In genomic region chrX:46180258-46180687, GRCh38 we compare ENCODE assay signal across 8 cellular contexts.
DNase-seq lines count a peak whose midpoint lies in the region; ATAC-seq, FAIRE-seq and TF ChIP-seq lines count a peak whose summit lies in the region.

No MANE protein-coding gene starts in this region.

- intact Hi-C loops in HepG2 (cut with micrococcal nuclease; ENCODE audit: unreplicated experiment): loop anchor here (10.0 kb wide), 1 partner anchor 145 kb away; no protein-coding TSS in a partner anchor
- intact Hi-C loops in right lobe of liver (cut with DNase I): no loop called here
- intact Hi-C loops in PC-3 (cut with micrococcal nuclease): loop anchor here (5.0 kb wide), 1 partner anchor 87 kb away; no protein-coding TSS in a partner anchor

- POLR2A ChIA-PET in HepG2 (lab: Yijun Ruan, JAX): no interaction called here
- POLR2A ChIA-PET in PC-3 (lab: Charles Lee; ENCODE audit: unreplicated experiment): interaction anchor here (0.7 kb wide), 1 partner anchor 13 kb away, joined by 6 read pairs; no protein-coding TSS in a partner anchor

- no peak for ATAC-seq in HepG2
- ATAC-seq in right lobe of liver: no peak
- peak; percentile 87 for ATAC-seq in HG03060 (IDR thresholded peaks at IDR 0.05; ENCODE audit: low read depth, unreplicated experiment)
- no peak; the same call in 1 of the 2 replicates for ATAC-seq in PC-3
- ATAC-seq in HG02852 (IDR thresholded peaks at IDR 0.05; ENCODE audit: unreplicated experiment): no peak

- H3K79me2 ChIP-seq in HepG2 (ENCODE audit: insufficient read depth, low read length) (no peaks in the 10 kb centered on the region), PC-3 (ENCODE audit: low read length) (no peaks in the 10 kb centered on the region)

- DNase-seq in HepG2 (ENCODE audit: low spot score): peak; percentile 2
- no peak for DNase-seq in right lobe of liver
- peak; percentile 52 for DNase-seq in PC-3
- DNase-seq in foreskin fibroblast: peak; percentile 42 to 70
- DNase-seq in activated CD8-positive, alpha-beta memory T cell treated with anti-CD3 and anti-CD28 coated beads, Interleukin-2, amount 50 U/mL, for 4 hours: no peak
- no peak for DNase-seq in activated T-cell treated with anti-CD3 and anti-CD28 coated beads for 4 hours

- H3K4me1 ChIP-seq in HepG2 (ENCODE audit: insufficient read depth, low read length) (peaks cover 31% of the 10 kb centered on the region), right lobe of liver (no peaks in the 10 kb centered on the region), PC-3 (ENCODE audit: insufficient read depth, low read length) (peaks cover 30% of the 10 kb centered on the region)

- H2AFZ ChIP-seq in HepG2 (ENCODE audit: low read length) (no peak overlapping the region), PC-3 (ENCODE audit: low read length) (peak overlapping the region; percentile 46)

- H3K27me3 ChIP-seq in HepG2 (ENCODE audit: control insufficient read depth in 1 of 2, insufficient read depth in 2 of 2, low read length in 2 of 2): no peaks in the 10 kb centered on the region
- no peaks in the 10 kb centered on the region for H3K27me3 ChIP-seq in right lobe of liver
- no peaks in the 10 kb centered on the region for H3K27me3 ChIP-seq in PC-3 (ENCODE audit: low read length)

- no peak overlapping the region for H3K27ac ChIP-seq in HepG2 (ENCODE audit: extremely low read length, insufficient read depth, low read length)
- H3K27ac ChIP-seq in right lobe of liver: no peak overlapping the region
- H3K27ac ChIP-seq in PC-3 (ENCODE audit: low read length): peak overlapping the region; percentile 37

- H3K9me2 ChIP-seq in PC-3 (replicated peaks; ENCODE audit: low read length): no peaks in the 10 kb centered on the region

- H3K9ac ChIP-seq in HepG2 (ENCODE audit: insufficient read depth, low read depth, low read length) (no peak overlapping the region), PC-3 (ENCODE audit: low read length) (no peak overlapping the region)

- TF ChIP-seq RAD21 in HepG2 (CRISPR knock-in tag; IDR thresholded peaks at IDR 0.05): no peak

- H3K4me2 ChIP-seq in HepG2 (ENCODE audit: low read depth, low read length): no peak overlapping the region
- no peak overlapping the region for H3K4me2 ChIP-seq in PC-3 (ENCODE audit: low read length)

- BruUV-seq in HepG2 (replicated peaks; lab: Mats Ljungman, UMichigan): no TSS peak
- no TSS peak for BruUV-seq in PC-3 (replicated peaks; lab: Mats Ljungman, UMichigan)

- peaks cover 2% of the 10 kb centered on the region for H3F3A ChIP-seq in PC-3 (ENCODE audit: low read length, unreplicated experiment)

- H3K9me3 ChIP-seq in HepG2 (ENCODE audit: low read length) (no peaks in the 10 kb centered on the region), right lobe of liver (no peaks in the 10 kb centered on the region), PC-3 (ENCODE audit: low read length) (no peaks in the 10 kb centered on the region)

- TF ChIP-seq CTCF in HepG2 (CRISPR knock-in tag; IDR thresholded peaks at IDR 0.05) (no peak), right lobe of liver (IDR thresholded peaks at IDR 0.05) (no peak), PC-3 (conservative IDR thresholded peaks at IDR 0.05; ENCODE audit: low read depth, low read length) (no peak), foreskin fibroblast (IDR thresholded peaks at IDR 0.05; ENCODE audit: low read depth, low read length) (no peak)

- WGBS in HepG2 (ENCODE audit: low lambda C conversion rate): 100% methylated on average over 1 of the region's 3 CpGs
- 50% methylated on average over 2 of the region's 3 CpGs for WGBS in right lobe of liver (ENCODE audit: insufficient coverage, low coverage, low lambda C conversion rate, missing lambda C conversion rate)

- no peaks in the 10 kb centered on the region for H4K20me1 ChIP-seq in HepG2 (ENCODE audit: insufficient read depth, low read length)
- H4K20me1 ChIP-seq in PC-3 (ENCODE audit: low read length): no peaks in the 10 kb centered on the region

- TF ChIP-seq POLR2A in HepG2 (IDR thresholded peaks at IDR 0.05; ENCODE audit: insufficient read depth in 1 of 2, low read depth in 2 of 2, low read length in 2 of 2): no peak
- TF ChIP-seq POLR2A in right lobe of liver (IDR thresholded peaks at IDR 0.05): no peak

- in situ Hi-C loops in HepG2 (cut with HindIII; ENCODE audit: extremely low pct_ligation_motif_present, low pct_unique_long_range_greater_than_20kb): no loop called here

- H3K4me3 ChIP-seq in HepG2 (replicated peaks in 1 of 3; ENCODE audit: insufficient read depth in 1 of 3, low read depth in 2 of 3, low read length in 3 of 3): no peak overlapping the region
- no peak overlapping the region for H3K4me3 ChIP-seq in right lobe of liver
- no peak overlapping the region for H3K4me3 ChIP-seq in PC-3 (ENCODE audit: low read length)
- no peak overlapping the region for H3K4me3 ChIP-seq in foreskin fibroblast (ENCODE audit: low read depth in 1 of 2, low read length in 2 of 2)

- TF ChIP-seq EP300 in HepG2 (IDR thresholded peaks at IDR 0.05; ENCODE audit: low read depth in 2 of 2, low read length in 2 of 2) (no peak), HepG2 (CRISPR knock-in tag; IDR thresholded peaks at IDR 0.05; ENCODE audit: borderline replicate concordance) (no peak)

- no peak for FAIRE-seq in HepG2 (lab: Jason Lieb, UNC)

- H3K36me3 ChIP-seq in HepG2 (replicated peaks in 1 of 2; ENCODE audit: control insufficient read depth in 1 of 2, insufficient read depth in 2 of 2, low read length in 2 of 2): no peaks in the 10 kb centered on the region
- no peaks in the 10 kb centered on the region for H3K36me3 ChIP-seq in right lobe of liver
- no peaks in the 10 kb centered on the region for H3K36me3 ChIP-seq in PC-3 (ENCODE audit: low read depth, low read length)

- CTCF ChIA-PET in HepG2 (lab: Yijun Ruan, JAX; ENCODE audit: low intra/inter-chr PET ratio, low total read pairs) (no interaction called here), PC-3 (lab: Charles Lee) (no interaction called here)

TF ChIP-seq in HepG2, 621 proteins besides CTCF, POLR2A, EP300 and RAD21 (continues in another document):
- TF ChIP-seq NBN (conservative IDR thresholded peaks at IDR 0.05): no peak
- TF ChIP-seq ZNF605 (CRISPR knock-in tag; IDR thresholded peaks at IDR 0.05): no peak
- no peak for TF ChIP-seq RFXAP (CRISPR knock-in tag; IDR thresholded peaks at IDR 0.05; ENCODE audit: borderline replicate concordance)
- no peak for TF ChIP-seq WIZ (CRISPR knock-in tag; IDR thresholded peaks at IDR 0.05)
- no peak for TF ChIP-seq FIP1L1 (IDR thresholded peaks at IDR 0.05; ENCODE audit: borderline replicate concordance, insufficient read depth, low read depth, low read length)
- no peak for TF ChIP-seq TRAFD1 (CRISPR knock-in tag; IDR thresholded peaks at IDR 0.05; ENCODE audit: borderline replicate concordance)
- TF ChIP-seq NR2F2 (IDR thresholded peaks at IDR 0.05; ENCODE audit: borderline replicate concordance, low read depth): no peak
- no peak for TF ChIP-seq PRDM4 (CRISPR knock-in tag; IDR thresholded peaks at IDR 0.05; ENCODE audit: borderline replicate concordance)
- no peak for TF ChIP-seq RAD51 (IDR thresholded peaks at IDR 0.05; ENCODE audit: borderline replicate concordance)
- no peak for TF ChIP-seq ZNF451 (CRISPR knock-in tag; IDR thresholded peaks at IDR 0.05)
- TF ChIP-seq, protein P1, sequence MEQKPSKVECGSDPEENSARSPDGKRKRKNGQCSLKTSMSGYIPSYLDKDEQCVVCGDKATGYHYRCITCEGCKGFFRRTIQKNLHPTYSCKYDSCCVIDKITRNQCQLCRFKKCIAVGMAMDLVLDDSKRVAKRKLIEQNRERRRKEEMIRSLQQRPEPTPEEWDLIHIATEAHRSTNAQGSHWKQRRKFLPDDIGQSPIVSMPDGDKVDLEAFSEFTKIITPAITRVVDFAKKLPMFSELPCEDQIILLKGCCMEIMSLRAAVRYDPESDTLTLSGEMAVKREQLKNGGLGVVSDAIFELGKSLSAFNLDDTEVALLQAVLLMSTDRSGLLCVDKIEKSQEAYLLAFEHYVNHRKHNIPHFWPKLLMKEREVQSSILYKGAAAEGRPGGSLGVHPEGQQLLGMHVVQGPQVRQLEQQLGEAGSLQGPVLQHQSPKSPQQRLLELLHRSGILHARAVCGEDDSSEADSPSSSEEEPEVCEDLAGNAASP (CRISPR knock-in tag; IDR thresholded peaks at IDR 0.05; ENCODE audit: borderline replicate concordance): no peak
- no peak for TF ChIP-seq DR1 (CRISPR knock-in tag; IDR thresholded peaks at IDR 0.05)
- no peak for TF ChIP-seq ZNF746 (CRISPR knock-in tag; IDR thresholded peaks at IDR 0.05)

Comparison
In these comparisons a context has a peak if more than half of its experiments do, and no peak if none do; other contexts are left out.
1. DNase-seq: peak in HepG2 (single experiment), PC-3 (single experiment) and foreskin fibroblast (2 of 2); none in right lobe of liver (0 of 3), activated CD8-positive, alpha-beta memory T cell treated with anti-CD3 and anti-CD28 coated beads, Interleukin-2, amount 50 U/mL, for 4 hours (single experiment) and activated T-cell treated with anti-CD3 and anti-CD28 coated beads for 4 hours (single experiment).
2. intact Hi-C loops: an anchor here in HepG2 (10.0 kb wide) and PC-3 (5.0 kb wide); none called in right lobe of liver.